ENCODE assay signal across 8 cellular contexts in genomic region chr21:36966846-36967657, GRCh38. TPM values are rescaled to one million over a fixed set of nuclear protein-coding genes. Genes with fewer than 3 reads are reported as not detected.
DNase-seq lines count a peak whose midpoint lies in the region; ATAC-seq and TF ChIP-seq lines count a peak whose summit lies in the region.

No MANE protein-coding gene starts in this region.

- H3K36me3 Mint-ChIP-seq in activated T-cell treated with anti-CD3 and anti-CD28 coated beads, Interleukin-2, amount 50 U/mL, for 72 hours (ENCODE audit: insufficient read depth in 2 of 2): peaks cover 2 to 4% of the 10 kb centered on the region in 2 donors

- peaks cover 22% of the 10 kb centered on the region for H3K4me1 Mint-ChIP-seq in activated T-cell treated with anti-CD3 and anti-CD28 coated beads, Interleukin-2, amount 50 U/mL, for 72 hours (ENCODE audit: low read depth)

- ATAC-seq in activated T-cell treated with anti-CD3 and anti-CD28 coated beads, Interleukin-2, amount 50 U/mL, for 72 hours (replicated peaks in 1 of 2): no peak
- ATAC-seq in HG03064 (IDR thresholded peaks at IDR 0.05; ENCODE audit: low read depth, unreplicated experiment): peak; percentile 26
- ATAC-seq in SK-N-SH treated with all-trans-retinoic acid at 6 μM for 48 hours: peak; percentile 57
- no peak for ATAC-seq in left lobe of liver

- no peaks in the 10 kb centered on the region for H3K27me3 Mint-ChIP-seq in activated T-cell treated with anti-CD3 and anti-CD28 coated beads, Interleukin-2, amount 50 U/mL, for 72 hours (ENCODE audit: low read depth)

- peak overlapping the region; percentile 12 for H3K27ac Mint-ChIP-seq in activated T-cell treated with anti-CD3 and anti-CD28 coated beads, Interleukin-2, amount 50 U/mL, for 72 hours

- H3K4me3 Mint-ChIP-seq in activated T-cell treated with anti-CD3 and anti-CD28 coated beads, Interleukin-2, amount 50 U/mL, for 72 hours: peak overlapping the region; percentile 80 to 89

- DNase-seq in activated T-cell treated with anti-CD3 and anti-CD28 coated beads, Interleukin-2, amount 50 U/mL, for 72 hours: no peak
- no peak for DNase-seq in activated T-cell treated with anti-CD3 and anti-CD28 coated beads, Interleukin-2, amount 50 U/mL, for 48 hours
- DNase-seq in fibroblast of gingiva (ENCODE audit: low read depth) (peak; percentile 12), pons (ENCODE audit: low spot score) (peak; percentile 37), left lobe of liver (ENCODE audit: low spot score) (no peak), AG08396 (ENCODE audit: low spot score) (no peak)

- no peaks in the 10 kb centered on the region for H3K9me3 Mint-ChIP-seq in activated T-cell treated with anti-CD3 and anti-CD28 coated beads, Interleukin-2, amount 50 U/mL, for 72 hours

TF ChIP-seq in SK-N-SH treated with all-trans-retinoic acid at 6 μM for 48 hours, 23 proteins besides CTCF, POLR2A, EP300 and RAD21:
- no peak for TF ChIP-seq PPARA (CRISPR knock-in tag; IDR thresholded peaks at IDR 0.05; ENCODE audit: borderline replicate concordance)
- no peak for TF ChIP-seq CSDC2 (CRISPR knock-in tag; IDR thresholded peaks at IDR 0.05)
- TF ChIP-seq ZNF8 (CRISPR knock-in tag; IDR thresholded peaks at IDR 0.05): no peak
- no peak for TF ChIP-seq PATZ1 (CRISPR knock-in tag; IDR thresholded peaks at IDR 0.05; ENCODE audit: borderline replicate concordance)
- no peak for TF ChIP-seq ZC3H10 (CRISPR knock-in tag; IDR thresholded peaks at IDR 0.05)
- no peak for TF ChIP-seq TCF4 (CRISPR knock-in tag; IDR thresholded peaks at IDR 0.05; ENCODE audit: borderline replicate concordance)
- no peak for TF ChIP-seq OSR1 (CRISPR knock-in tag; IDR thresholded peaks at IDR 0.05)
- TF ChIP-seq TOX (CRISPR knock-in tag; IDR thresholded peaks at IDR 0.05; ENCODE audit: borderline replicate concordance): no peak
- no peak for TF ChIP-seq TSHZ2 (CRISPR knock-in tag; IDR thresholded peaks at IDR 0.05)
- no peak for TF ChIP-seq ISL1 (CRISPR knock-in tag; IDR thresholded peaks at IDR 0.05)
- TF ChIP-seq ARNTL (CRISPR knock-in tag; IDR thresholded peaks at IDR 0.05; ENCODE audit: borderline replicate concordance, low read depth): no peak
- no peak for TF ChIP-seq SNAI2 (CRISPR knock-in tag; IDR thresholded peaks at IDR 0.05)
- TF ChIP-seq CSRNP3 (CRISPR knock-in tag; IDR thresholded peaks at IDR 0.05): no peak
- TF ChIP-seq CREB5 (CRISPR knock-in tag; IDR thresholded peaks at IDR 0.05; ENCODE audit: low read depth): no peak

RNA-seq across cellular contexts. Expression of gene HLCS, which starts 0.6 kb away (rescaled TPM):
- total RNA-seq in activated T-cell treated with anti-CD3 and anti-CD28 coated beads, Interleukin-2, amount 50 U/mL, for 72 hours: 10 to 100 TPM; 30.6 to 33.7 TPM
- total RNA-seq in left lobe of liver: 16.4 TPM

RNA-seq across cellular contexts. Expression of gene RIPPLY3, which starts 39.5 kb away (rescaled TPM):
- total RNA-seq in activated T-cell treated with anti-CD3 and anti-CD28 coated beads, Interleukin-2, amount 50 U/mL, for 72 hours: under 1 TPM; 0.26 to 0.42 TPM
- not detected for total RNA-seq in left lobe of liver

Comparison
In these comparisons a context has a peak if more than half of its experiments do, and no peak if none do; other contexts are left out.
1. ATAC-seq: peak in HG03064 (single experiment) and SK-N-SH treated with all-trans-retinoic acid at 6 μM for 48 hours (single experiment); none in activated T-cell treated with anti-CD3 and anti-CD28 coated beads, Interleukin-2, amount 50 U/mL, for 72 hours (0 of 2) and left lobe of liver (single experiment).
2. DNase-seq: peak in fibroblast of gingiva (single experiment) and pons (single experiment); none in activated T-cell treated with anti-CD3 and anti-CD28 coated beads, Interleukin-2, amount 50 U/mL, for 72 hours (0 of 2), activated T-cell treated with anti-CD3 and anti-CD28 coated beads, Interleukin-2, amount 50 U/mL, for 48 hours (0 of 2), left lobe of liver (single experiment) and AG08396 (single experiment).